22 cellular contexts compared by ENCODE assay signal in the genomic region with DNA sequence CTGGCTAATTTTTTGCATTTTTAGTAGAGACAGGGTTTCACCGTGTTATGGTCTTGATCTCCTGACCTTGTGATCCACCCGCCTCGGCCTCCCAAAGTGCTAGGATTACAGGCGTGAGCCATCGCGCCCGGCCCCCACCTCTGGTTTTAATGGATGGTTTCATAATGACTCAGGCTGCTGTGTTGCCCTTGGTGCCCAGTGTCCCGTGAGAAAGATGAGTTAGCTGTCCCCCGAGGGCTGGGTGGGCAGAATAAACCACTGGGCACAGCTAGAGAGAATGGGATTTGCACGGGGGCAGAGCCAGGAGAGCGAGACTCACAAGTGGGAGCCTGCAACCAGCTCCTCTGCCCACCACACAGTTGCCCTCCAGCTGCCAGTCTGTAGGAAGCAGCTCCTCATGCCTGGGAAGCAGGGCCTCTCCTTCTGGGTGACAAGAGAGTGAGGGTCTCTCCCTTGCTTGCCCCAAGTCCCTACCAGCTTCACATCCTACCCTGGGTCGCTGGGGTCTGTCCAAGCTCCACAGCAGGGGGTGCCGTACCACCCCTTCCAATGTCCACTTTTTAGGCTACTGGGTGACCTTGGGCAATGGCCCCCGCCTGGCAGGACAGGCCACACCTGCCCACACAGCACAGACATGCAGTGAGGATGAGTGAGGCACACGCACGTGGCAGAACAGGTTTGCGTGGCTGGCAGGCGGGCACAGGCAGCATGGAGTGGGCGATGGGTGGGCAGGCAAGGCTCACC. TPM values are rescaled to one million over a fixed set of nuclear protein-coding genes. Genes with fewer than 3 reads are reported as not detected.
DNase-seq lines count a peak whose midpoint lies in the region; ATAC-seq and TF ChIP-seq lines count a peak whose summit lies in the region.
"Had no signal": no experiment of that assay in that cellular context is flagged by ENCODE, and none has a peak within 500 bp of the region (broad histone marks: within the 10 kb centered on the region; RNA-seq: fewer than 3 reads in every experiment).

No MANE protein-coding gene starts in this region.

- no peak for ATAC-seq in activated T-helper 17 cell treated with anti-CD3 and anti-CD28 coated beads, Interleukin-2, amount 50 U/mL, for 72 hours (replicated peaks)
- ATAC-seq: GM12878 had no signal

- 87 to 91% (median 90%) methylated on average over 16 to 19 of the region's 19 CpGs for WGBS in adrenal gland, 4 donors

- no peaks in the 10 kb centered on the region for H3K9me3 Mint-ChIP-seq in MCF 10A (ENCODE audit: unreplicated experiment)
- no peaks in the 10 kb centered on the region for H3K9me3 Mint-ChIP-seq in activated T-helper 17 cell treated with anti-CD3 and anti-CD28 coated beads, Interleukin-2, amount 50 U/mL, for 72 hours
- H3K9me3 Mint-ChIP-seq: activated CD4-positive, alpha-beta T cell treated with anti-CD3 and anti-CD28 coated beads, Interleukin-2, amount 10 ng/mL, durations not matched to agents 7 days and 5 days; activated naive CD8-positive, alpha-beta T cell treated with anti-CD3 and anti-CD28 coated beads, Interleukin-2, amount 10 ng/mL, durations not matched to agents 7 days and 5 days; CD4-positive, CD25-positive, alpha-beta regulatory T cell; H9 had no signal

- no peaks in the 10 kb centered on the region for H3K27me3 ChIP-seq in breast epithelium
- no peaks in the 10 kb centered on the region for H3K27me3 ChIP-seq in adrenal gland
- H3K27me3 ChIP-seq: heart right ventricle, ovary, SJCRH30, transverse colon had no signal

- H3K36me3 ChIP-seq in breast epithelium = no peaks in the 10 kb centered on the region
- H3K36me3 ChIP-seq in adrenal gland (replicated peaks in 1 of 2) = peaks cover 0 to 7% of the 10 kb centered on the region in 2 donors
- H3K36me3 ChIP-seq: ovary had no signal

- TF ChIP-seq POLR2A in breast epithelium (IDR thresholded peaks at IDR 0.05) (no peak), adrenal gland (IDR thresholded peaks at IDR 0.05) (no peak)

- POLR2A ChIA-PET in MCF 10A (lab: Yijun Ruan, JAX) = interaction anchor here (0.8 to 1.7 kb wide), 5 partner anchors 9 to 49 kb away, joined by 3 to 5 read pairs (median 3); no protein-coding TSS in a partner anchor

- CTCF ChIA-PET in MCF 10A (lab: Yijun Ruan, JAX) = interaction anchor here (0.6 to 1.1 kb wide), 6 partner anchors 8 to 113 kb away, joined by 3 to 4 read pairs (median 3); no protein-coding TSS in a partner anchor

- BruUV-seq in MCF 10A (replicated peaks; lab: Mats Ljungman, UMichigan) = no TSS peak

- TF ChIP-seq CTCF in MCF 10A (IDR thresholded peaks at IDR 0.05; ENCODE audit: unreplicated experiment) = no peak
- no peak for TF ChIP-seq CTCF in breast epithelium (IDR thresholded peaks at IDR 0.05)
- no peak for TF ChIP-seq CTCF in adrenal gland (IDR thresholded peaks at IDR 0.05)

- intact Hi-C loops in MCF 10A (cut with micrococcal nuclease) (no loop called here), breast epithelium (cut with DNase I; ENCODE audit: low total_unique reads) (no loop called here), adrenal gland (cut with DNase I) (no loop called here)

- H3K4me1 ChIP-seq in breast epithelium = no peaks in the 10 kb centered on the region
- no peaks in the 10 kb centered on the region for H3K4me1 ChIP-seq in adrenal gland (replicated peaks in 1 of 2)
- H3K4me1 ChIP-seq: heart right ventricle, SJCRH30, transverse colon had no signal

- H3K9me3 ChIP-seq in breast epithelium (no peaks in the 10 kb centered on the region), adrenal gland (replicated peaks in 1 of 3) (no peaks in the 10 kb centered on the region)
- H3K9me3 ChIP-seq: heart right ventricle, ovary, SJCRH30, transverse colon had no signal

- no peak overlapping the region for H3K4me3 ChIP-seq in breast epithelium
- H3K4me3 ChIP-seq in adrenal gland = no peak overlapping the region
- H3K4me3 ChIP-seq: GM12878, heart right ventricle, ovary, SJCRH30, smooth muscle cell, transverse colon had no signal

- H3K36me3 Mint-ChIP-seq in MCF 10A (ENCODE audit: insufficient read depth, unreplicated experiment) = no peaks in the 10 kb centered on the region
- peaks cover 10% of the 10 kb centered on the region for H3K36me3 Mint-ChIP-seq in activated T-helper 17 cell treated with anti-CD3 and anti-CD28 coated beads, Interleukin-2, amount 50 U/mL, for 72 hours (ENCODE audit: low read depth)

- H3K4me3 Mint-ChIP-seq in MCF 10A (ENCODE audit: unreplicated experiment) = peak overlapping the region; percentile 46
- H3K4me3 Mint-ChIP-seq in activated T-helper 17 cell treated with anti-CD3 and anti-CD28 coated beads, Interleukin-2, amount 50 U/mL, for 72 hours = no peak overlapping the region
- H3K4me3 Mint-ChIP-seq: activated CD4-positive, alpha-beta T cell treated with anti-CD3 and anti-CD28 coated beads, Interleukin-2, amount 10 ng/mL, durations not matched to agents 7 days and 5 days; activated naive CD8-positive, alpha-beta T cell treated with anti-CD3 and anti-CD28 coated beads, Interleukin-2, amount 10 ng/mL, durations not matched to agents 7 days and 5 days; CD4-positive, CD25-positive, alpha-beta regulatory T cell; H9 had no signal

- no peak overlapping the region for H3K27ac ChIP-seq in breast epithelium
- no peak overlapping the region for H3K27ac ChIP-seq in adrenal gland
- H3K27ac ChIP-seq: heart right ventricle, ovary, SJCRH30, transverse colon had no signal

- peak overlapping the region; percentile 27 for H3K27ac Mint-ChIP-seq in MCF 10A (ENCODE audit: low read depth, unreplicated experiment)
- H3K27ac Mint-ChIP-seq in activated T-helper 17 cell treated with anti-CD3 and anti-CD28 coated beads, Interleukin-2, amount 50 U/mL, for 72 hours = peak overlapping the region; percentile 23
- H3K27ac Mint-ChIP-seq: activated CD4-positive, alpha-beta T cell treated with anti-CD3 and anti-CD28 coated beads, Interleukin-2, amount 10 ng/mL, durations not matched to agents 7 days and 5 days; activated naive CD8-positive, alpha-beta T cell treated with anti-CD3 and anti-CD28 coated beads, Interleukin-2, amount 10 ng/mL, durations not matched to agents 7 days and 5 days had no signal

- no peaks in the 10 kb centered on the region for H3K27me3 Mint-ChIP-seq in MCF 10A (ENCODE audit: insufficient read depth, unreplicated experiment)
- no peaks in the 10 kb centered on the region for H3K27me3 Mint-ChIP-seq in activated T-helper 17 cell treated with anti-CD3 and anti-CD28 coated beads, Interleukin-2, amount 50 U/mL, for 72 hours
- H3K27me3 Mint-ChIP-seq: activated CD4-positive, alpha-beta T cell treated with anti-CD3 and anti-CD28 coated beads, Interleukin-2, amount 10 ng/mL, durations not matched to agents 7 days and 5 days; activated naive CD8-positive, alpha-beta T cell treated with anti-CD3 and anti-CD28 coated beads, Interleukin-2, amount 10 ng/mL, durations not matched to agents 7 days and 5 days; CD4-positive, CD25-positive, alpha-beta regulatory T cell had no signal

- DNase-seq in MCF 10A (ENCODE audit: unreplicated experiment) (peak; percentile 91), breast epithelium (ENCODE audit: low spot score in 2 of 2) (no peak), foreskin melanocyte (peak; percentile 75), Ammon's horn (ENCODE audit: low spot score) (no peak), globus pallidus (ENCODE audit: low spot score) (no peak), adrenal gland (no peak), NCI-H1092 treated with DMSO at 0.1 percent for 48 hours (lab: John Stamatoyannopoulos, UW) (no peak)
- DNase-seq: activated CD4-positive, alpha-beta T cell treated with anti-CD3 and anti-CD28 coated beads, Interleukin-2, amount 10 ng/mL, durations not matched to agents 7 days and 5 days; activated naive CD8-positive, alpha-beta T cell treated with anti-CD3 and anti-CD28 coated beads, Interleukin-2, amount 10 ng/mL, durations not matched to agents 7 days and 5 days; activated T-cell treated with anti-CD3 and anti-CD28 coated beads for 4 hours; CD4-positive, CD25-positive, alpha-beta regulatory T cell; cerebellar nuclear complex; H9; heart right ventricle; NCI-H1105 treated with DMSO at 0.1 percent for 48 hours; ovary; SJCRH30; stimulated activated naive CD4-positive, alpha-beta T cell; transverse colon had no signal

- H3K4me1 Mint-ChIP-seq in MCF 10A (ENCODE audit: insufficient read depth, unreplicated experiment) = peaks cover 12% of the 10 kb centered on the region
- no peaks in the 10 kb centered on the region for H3K4me1 Mint-ChIP-seq in activated T-helper 17 cell treated with anti-CD3 and anti-CD28 coated beads, Interleukin-2, amount 50 U/mL, for 72 hours
- H3K4me1 Mint-ChIP-seq: activated CD4-positive, alpha-beta T cell treated with anti-CD3 and anti-CD28 coated beads, Interleukin-2, amount 10 ng/mL, durations not matched to agents 7 days and 5 days; activated naive CD8-positive, alpha-beta T cell treated with anti-CD3 and anti-CD28 coated beads, Interleukin-2, amount 10 ng/mL, durations not matched to agents 7 days and 5 days; H9 had no signal

RNA-seq across cellular contexts. Expression of a gene that starts 16.1 kb away (rescaled TPM):
- total RNA-seq in MCF 10A (2022) (22.9 and 25.2 TPM in 2 replicates), breast epithelium (10 to 100 TPM; 30.7 to 37.7 (median 33.8) TPM), adrenal gland (10 to 100 TPM; 31.9 to 67.0 (median 41.6) TPM)
- 10 to 100 TPM; 41.2 to 64.0 TPM for total RNA-seq in activated T-helper 17 cell treated with anti-CD3 and anti-CD28 coated beads, Interleukin-2, amount 50 U/mL, for 72 hours
- 10 to 100 TPM; 14.5 to 23.0 (median 21.9) TPM for polyA plus RNA-seq in adrenal gland

RNA-seq across cellular contexts. Expression of a gene that starts 42.1 kb away (rescaled TPM):
- total RNA-seq in MCF 10A (2022) (84.2 and 112 TPM in 2 replicates), breast epithelium (10 to 100 TPM; 79.2 to 87.8 (median 84.2) TPM), adrenal gland (100 to 1,000 TPM in 5 of 8 donors, 10 to 100 TPM in 3; 73.5 to 197 (median 114) TPM)
- total RNA-seq in activated T-helper 17 cell treated with anti-CD3 and anti-CD28 coated beads, Interleukin-2, amount 50 U/mL, for 72 hours = 100 to 1,000 TPM in 1 of 2 donors, 10 to 100 TPM in 1; 66.1 to 113 TPM
- 100 to 1,000 TPM in 2 of 3 donors, 10 to 100 TPM in 1; 74.4 to 714 (median 520) TPM for polyA plus RNA-seq in adrenal gland

RNA-seq across cellular contexts. Expression of a gene that starts 45.7 kb away (rescaled TPM):
- 13.1 and 19.5 TPM in 2 replicates for total RNA-seq in MCF 10A (2022)
- 10 to 100 TPM; 25.1 to 37.0 (median 29.9) TPM for total RNA-seq in breast epithelium
- 10 to 100 TPM; 30.2 to 32.8 TPM for total RNA-seq in activated T-helper 17 cell treated with anti-CD3 and anti-CD28 coated beads, Interleukin-2, amount 50 U/mL, for 72 hours
- total RNA-seq in adrenal gland = 10 to 100 TPM; 31.7 to 53.1 (median 38.3) TPM
- 10 to 100 TPM; 57.4 to 83.1 (median 63.2) TPM for polyA plus RNA-seq in adrenal gland

RNA-seq across cellular contexts. Expression of a gene that starts 46.8 kb away (rescaled TPM):
- total RNA-seq in MCF 10A (2022) (10.9 and 13.7 TPM in 2 replicates), breast epithelium (10 to 100 TPM; 22.6 to 28.0 (median 27.2) TPM), adrenal gland (10 to 100 TPM; 12.7 to 27.3 (median 21.3) TPM)
- total RNA-seq in activated T-helper 17 cell treated with anti-CD3 and anti-CD28 coated beads, Interleukin-2, amount 50 U/mL, for 72 hours = 10 to 100 TPM; 19.5 to 23.2 TPM
- 10 to 100 TPM; 16.3 to 19.7 (median 19.7) TPM for polyA plus RNA-seq in adrenal gland

Comparison
In these comparisons a context has a peak if more than half of its experiments do, and no peak if none do; other contexts are left out.
1. DNase-seq: peak in MCF 10A (single experiment) and foreskin melanocyte (single experiment); none in breast epithelium (0 of 2), Ammon's horn (single experiment), globus pallidus (single experiment), adrenal gland (0 of 7) and NCI-H1092 treated with DMSO at 0.1 percent for 48 hours (single experiment).